7 cellular contexts compared by ENCODE assay signal in the genomic region with DNA sequence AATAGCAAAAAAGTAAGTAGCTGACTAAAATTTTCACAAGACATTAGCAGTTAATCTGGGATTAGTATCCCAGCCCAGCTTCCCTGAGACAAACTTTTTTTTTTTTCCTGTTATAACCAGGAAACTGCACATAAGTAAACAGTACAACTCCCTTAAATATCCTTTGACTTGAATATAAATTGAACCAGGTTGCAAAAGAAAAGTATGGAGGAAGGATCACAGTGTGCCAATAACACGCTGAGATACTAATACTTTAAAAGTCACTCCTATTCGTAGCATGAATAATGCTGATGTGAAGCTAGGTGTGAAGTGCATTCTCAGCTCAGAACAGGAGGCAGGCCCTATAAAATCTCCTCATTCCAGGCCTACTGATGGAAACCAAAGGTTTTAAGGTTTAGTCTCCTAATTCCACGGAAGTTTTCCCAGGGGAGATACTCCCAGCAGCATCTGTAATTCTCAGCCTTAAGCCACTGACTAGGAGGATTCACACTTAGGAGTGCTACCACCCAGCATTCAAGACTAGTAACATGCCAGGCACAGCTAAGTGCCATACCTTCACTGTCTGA. TPM values are rescaled to one million over a fixed set of nuclear protein-coding genes. Genes with fewer than 3 reads are reported as not detected.
DNase-seq lines count a peak whose midpoint lies in the region; ATAC-seq and TF ChIP-seq lines count a peak whose summit lies in the region.
"Not testable (repeated sequence)": the region's sequence is repeated elsewhere in the genome, so short reads cannot be mapped to it uniquely, and the experiment has no call there.

No MANE protein-coding gene starts in this region.

- intact Hi-C loops in MCF 10A (cut with micrococcal nuclease); left colon (cut with DNase I, micrococcal nuclease): not testable (repeated sequence)

- DNase-seq in D341Med (ENCODE audit: low spot score): peak; percentile 62
- not testable (repeated sequence) for DNase-seq in MCF 10A (ENCODE audit: unreplicated experiment); left colon; mesothelial cell of epicardium (ENCODE audit: low spot score in 2 of 2, unreplicated experiment in 2 of 2); upper lobe of left lung

- H3K4me3 ChIP-seq in HEK293 (ENCODE audit: low read depth, low read length); esophagus (ENCODE audit: low read depth in 1 of 2, low read length in 2 of 2); upper lobe of left lung: not testable (repeated sequence)

- CTCF ChIA-PET in HEK293 (lab: Yijun Ruan, JAX); MCF 10A (lab: Yijun Ruan, JAX): not testable (repeated sequence)

- TF ChIP-seq POLR2A in upper lobe of left lung (IDR thresholded peaks at IDR 0.05): not testable (repeated sequence)

- peak; percentile 89 for ATAC-seq in left colon
- peak; percentile 6 to 7 for ATAC-seq in upper lobe of left lung (ENCODE audit: low FRiP score in 2 of 2)

- H3K27me3 ChIP-seq in esophagus (ENCODE audit: control insufficient read depth in 1 of 2, insufficient read depth in 2 of 2, low read length in 2 of 2); upper lobe of left lung: not testable (repeated sequence)

- H3K9me3 Mint-ChIP-seq in MCF 10A (ENCODE audit: unreplicated experiment); mesothelial cell of epicardium: not testable (repeated sequence)

- WGBS in esophagus, 2 donors: 63 to 65% methylated on average over 3 of the region's 3 CpGs
- WGBS in upper lobe of left lung, 2 donors: 68 to 74% methylated on average over 3 of the region's 3 CpGs

- H3K27me3 Mint-ChIP-seq in MCF 10A (ENCODE audit: insufficient read depth, unreplicated experiment); mesothelial cell of epicardium (ENCODE audit: low read depth): not testable (repeated sequence)

- not testable (repeated sequence) for H3K27ac Mint-ChIP-seq in MCF 10A (ENCODE audit: low read depth, unreplicated experiment)
- H3K27ac Mint-ChIP-seq in mesothelial cell of epicardium: peak overlapping the region; percentile 34

- not testable (repeated sequence) for H3K4me1 Mint-ChIP-seq in MCF 10A (ENCODE audit: insufficient read depth, unreplicated experiment); mesothelial cell of epicardium

- H3K9me3 ChIP-seq in HEK293 (ENCODE audit: control insufficient read depth, insufficient read depth, low read depth, low read length); esophagus (ENCODE audit: control insufficient read depth in 2 of 2, insufficient read depth in 1 of 2, low read depth in 1 of 2, low read length in 1 of 2); upper lobe of left lung: not testable (repeated sequence)

- TF ChIP-seq EP300 in upper lobe of left lung (IDR thresholded peaks at IDR 0.05): not testable (repeated sequence)

- not testable (repeated sequence) for H3K27ac ChIP-seq in HEK293 (ENCODE audit: extremely low read depth, low read depth, low read length)
- H3K27ac ChIP-seq in esophagus (ENCODE audit: low read depth in 2 of 2, low read length in 1 of 2) (peak overlapping the region; percentile 16 to 33), upper lobe of left lung (peak overlapping the region in 1 of 4 donors; percentile 46)

- H3K4me3 Mint-ChIP-seq in MCF 10A (ENCODE audit: unreplicated experiment); mesothelial cell of epicardium: not testable (repeated sequence)

- not testable (repeated sequence) for H3K4me1 ChIP-seq in HEK293 (ENCODE audit: control insufficient read depth, insufficient read depth, low read length); esophagus (ENCODE audit: control insufficient read depth in 2 of 2, insufficient read depth in 2 of 2, low read length in 1 of 2); upper lobe of left lung

- peaks cover 56% of the 10 kb centered on the region for H3K36me3 Mint-ChIP-seq in MCF 10A (ENCODE audit: insufficient read depth, unreplicated experiment)
- H3K36me3 Mint-ChIP-seq in mesothelial cell of epicardium: peaks cover 39% of the 10 kb centered on the region

- POLR2A ChIA-PET in HEK293 (lab: Yijun Ruan, JAX); MCF 10A (lab: Yijun Ruan, JAX): not testable (repeated sequence)

- TSS peak; percentile 11 for BruUV-seq in MCF 10A (replicated peaks; lab: Mats Ljungman, UMichigan)

- H3K36me3 ChIP-seq in HEK293 (ENCODE audit: control insufficient read depth in 2 of 2, insufficient read depth in 1 of 2, low read length in 2 of 2) (peaks cover 14 to 29% of the 10 kb centered on the region in 2 experiments; a peak in 2 of 3 replicates), upper lobe of left lung (peaks cover 5 to 39% (median 14%) of the 10 kb centered on the region in 4 donors)
- not testable (repeated sequence) for H3K36me3 ChIP-seq in esophagus (ENCODE audit: control insufficient read depth in 2 of 2, insufficient read depth in 2 of 2, low read length in 1 of 2)

- TF ChIP-seq CTCF in HEK293 (tag by site-specific recombination; IDR thresholded peaks at IDR 0.05); MCF 10A (IDR thresholded peaks at IDR 0.05; ENCODE audit: unreplicated experiment); mesothelial cell of epicardium (IDR thresholded peaks at IDR 0.05; ENCODE audit: unreplicated experiment); upper lobe of left lung (IDR thresholded peaks at IDR 0.05): not testable (repeated sequence)

TF ChIP-seq in HEK293, 187 proteins besides CTCF, POLR2A, EP300 and RAD21:
- TF ChIP-seq, protein P1, sequence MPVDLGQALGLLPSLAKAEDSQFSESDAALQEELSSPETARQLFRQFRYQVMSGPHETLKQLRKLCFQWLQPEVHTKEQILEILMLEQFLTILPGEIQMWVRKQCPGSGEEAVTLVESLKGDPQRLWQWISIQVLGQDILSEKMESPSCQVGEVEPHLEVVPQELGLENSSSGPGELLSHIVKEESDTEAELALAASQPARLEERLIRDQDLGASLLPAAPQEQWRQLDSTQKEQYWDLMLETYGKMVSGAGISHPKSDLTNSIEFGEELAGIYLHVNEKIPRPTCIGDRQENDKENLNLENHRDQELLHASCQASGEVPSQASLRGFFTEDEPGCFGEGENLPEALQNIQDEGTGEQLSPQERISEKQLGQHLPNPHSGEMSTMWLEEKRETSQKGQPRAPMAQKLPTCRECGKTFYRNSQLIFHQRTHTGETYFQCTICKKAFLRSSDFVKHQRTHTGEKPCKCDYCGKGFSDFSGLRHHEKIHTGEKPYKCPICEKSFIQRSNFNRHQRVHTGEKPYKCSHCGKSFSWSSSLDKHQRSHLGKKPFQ (tag by site-specific recombination; IDR thresholded peaks at IDR 0.05): peak; percentile 76; the same call in 1 of the 2 replicates
- TF ChIP-seq ZNF600 (tag by site-specific recombination; IDR thresholded peaks at IDR 0.05): 0 out of 2 replicates have a peak, but pooled peaks have one; percentile 34

RNA-seq across cellular contexts. Expression of gene PDXDC1, which starts 25.0 kb away (rescaled TPM):
- 70.7 and 97.1 TPM in 2 replicates for total RNA-seq in MCF 10A (2022)
- polyA plus RNA-seq in esophagus: 10 to 100 TPM; 32.4 to 35.3 TPM
- total RNA-seq in left colon: 100 to 1,000 TPM; 203 to 244 TPM
- 108 to 115 TPM (median 111 TPM) in 3 replicates for total RNA-seq in mesothelial cell of epicardium
- total RNA-seq in upper lobe of left lung: 100 to 1,000 TPM in 2 of 6 donors, 10 to 100 TPM in 4; 67.1 to 148 (median 85.2) TPM

RNA-seq across cellular contexts. Expression of gene NTAN1, which starts 56.0 kb away (rescaled TPM):
- total RNA-seq in MCF 10A (2022) (18.9 and 20.6 TPM in 2 replicates), left colon (10 to 100 TPM; 27.4 to 36.0 TPM), mesothelial cell of epicardium (22.1 to 23.3 TPM (median 22.8 TPM) in 3 replicates), upper lobe of left lung (10 to 100 TPM; 28.5 to 40.3 (median 36.1) TPM)
- 10 to 100 TPM; 27.3 to 29.6 TPM for polyA plus RNA-seq in esophagus
